ENCODE assay signal across 8 cellular contexts in the genomic region with DNA sequence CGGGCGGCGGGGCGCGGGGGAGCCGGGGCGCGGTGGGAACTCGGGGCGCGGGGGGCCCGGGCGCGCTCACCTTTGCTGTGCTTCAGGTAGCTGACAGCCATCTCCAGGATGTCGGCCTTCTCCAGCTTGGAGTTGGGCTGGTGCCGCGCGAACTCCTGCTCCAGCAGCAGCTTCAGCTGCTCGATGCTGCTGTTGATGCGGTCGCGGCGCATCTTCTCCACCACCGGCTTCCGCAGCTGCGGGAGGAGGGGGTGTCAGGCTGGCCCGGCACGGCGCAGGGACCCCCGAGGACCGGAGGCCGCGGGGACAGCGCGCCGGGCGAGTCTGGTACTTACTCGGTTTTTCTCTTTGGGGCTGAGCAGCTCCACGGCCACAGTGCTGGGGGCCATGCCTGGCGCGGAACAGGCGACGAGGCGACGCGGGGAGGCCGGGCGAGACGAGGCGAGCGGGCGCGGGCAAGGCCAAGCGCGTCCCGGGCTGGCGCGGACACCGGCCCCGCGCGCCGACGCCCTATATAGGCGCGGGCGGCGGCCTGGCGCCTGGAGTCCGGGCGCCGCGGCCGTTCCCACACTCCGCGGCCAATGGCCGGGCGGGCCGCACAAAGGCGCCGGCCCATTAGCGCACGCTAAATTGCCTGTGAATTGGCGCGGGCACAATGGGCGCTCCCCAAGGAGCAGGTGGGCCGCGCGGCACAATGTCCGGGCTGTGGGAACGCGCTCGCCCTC. TPM values are rescaled to one million over a fixed set of nuclear protein-coding genes. Genes with fewer than 3 reads are reported as not detected.
DNase-seq lines count a peak whose midpoint lies in the region; ATAC-seq and TF ChIP-seq lines count a peak whose summit lies in the region.

A gene with protein sequence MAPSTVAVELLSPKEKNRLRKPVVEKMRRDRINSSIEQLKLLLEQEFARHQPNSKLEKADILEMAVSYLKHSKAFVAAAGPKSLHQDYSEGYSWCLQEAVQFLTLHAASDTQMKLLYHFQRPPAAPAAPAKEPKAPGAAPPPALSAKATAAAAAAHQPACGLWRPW (minus strand): TSS at position 488 of the 725 bp plus-strand sequence. CDS start 99 bp downstream, at position 389.

- H3K27ac ChIP-seq in esophagus squamous epithelium = peak within 1 kb of the TSS; percentile 41 to 86 (median 56)
- no peak within 1 kb of the TSS for H3K27ac ChIP-seq in sigmoid colon

- peaks cover 75 to 94% (median 80%) of the 10 kb centered on the region in 3 donors for H3K4me1 ChIP-seq in esophagus squamous epithelium
- peaks cover 0 to 47% (median 45%) of the 10 kb centered on the region in 4 donors for H3K4me1 ChIP-seq in sigmoid colon

- H3K9me3 ChIP-seq in esophagus squamous epithelium = no peaks in the 10 kb centered on the region
- H3K9me3 ChIP-seq in sigmoid colon = no peaks in the 10 kb centered on the region

- no peak for ATAC-seq in HG02610 (IDR thresholded peaks at IDR 0.05; ENCODE audit: unreplicated experiment)
- no peak for ATAC-seq in HG03280 (IDR thresholded peaks at IDR 0.05; ENCODE audit: unreplicated experiment)
- ATAC-seq in HG03135 (IDR thresholded peaks at IDR 0.05; ENCODE audit: unreplicated experiment) = no peak

- peak within 1 kb of the TSS; percentile 54 for H3K4me3 Mint-ChIP-seq in T-helper 2 cell treated with Interferon-gamma antibody and Interleukin-4, amounts not matched to agents 5 μg/mL and 100 μg/mL, for 36 hours

- H3K4me1 Mint-ChIP-seq in T-helper 2 cell treated with Interferon-gamma antibody and Interleukin-4, amounts not matched to agents 5 μg/mL and 100 μg/mL, for 36 hours (ENCODE audit: low read depth) = peaks cover 6% of the 10 kb centered on the region

- TF ChIP-seq CTCF in esophagus squamous epithelium (IDR thresholded peaks at IDR 0.05) = no peak
- TF ChIP-seq CTCF in sigmoid colon (IDR thresholded peaks at IDR 0.05) = no peak
- TF ChIP-seq CTCF in GM13976 (IDR thresholded peaks at IDR 0.05; ENCODE audit: borderline replicate concordance, control extremely low read depth, extremely low read depth, insufficient read depth, missing control alignments) = no peak

- H3K36me3 ChIP-seq in H7 (replicated peaks; ENCODE audit: control insufficient read depth, insufficient read depth, low read length) (no peaks in the 10 kb centered on the region), esophagus squamous epithelium (no peaks in the 10 kb centered on the region), sigmoid colon (no peaks in the 10 kb centered on the region)

- no peak within 1 kb of the TSS for H3K27ac Mint-ChIP-seq in T-helper 2 cell treated with Interferon-gamma antibody and Interleukin-4, amounts not matched to agents 5 μg/mL and 100 μg/mL, for 36 hours

- no CpG with 5 or more reads among the region's 93 CpGs for WGBS in esophagus squamous epithelium, 2 donors
- 1% methylated on average over 93 of the region's 93 CpGs for WGBS in sigmoid colon, 2 donors

- H3K4me3 ChIP-seq in H7 (ENCODE audit: insufficient read depth, low read depth, low read length) = peak within 1 kb of the TSS; percentile 29
- H3K4me3 ChIP-seq in esophagus squamous epithelium = peak within 1 kb of the TSS; percentile 22 to 67 (median 42)
- peak within 1 kb of the TSS in 3 of 4 donors; percentile 26 to 29 (median 28) for H3K4me3 ChIP-seq in sigmoid colon

- intact Hi-C loops in esophagus squamous epithelium (cut with DNase I) = no loop called here
- intact Hi-C loops in sigmoid colon (cut with DNase I) = loop anchor here (5.0 to 10.0 kb wide), 2 partner anchors 115 to 328 kb away; no protein-coding TSS in a partner anchor

- DNase-seq in H7 (peak; percentile 92), esophagus squamous epithelium (lab: John Stamatoyannopoulos, UW) (no peak), sigmoid colon (no peak), GM13976 (ENCODE audit: low spot score) (no peak)
- no peak for DNase-seq in T-helper 2 cell treated with Interferon-gamma antibody and Interleukin-4, amounts not matched to agents 5 μg/mL and 100 μg/mL, for 36 hours (ENCODE audit: low spot score)

- peaks cover 59% of the 10 kb centered on the region for H3K27me3 ChIP-seq in H7 (ENCODE audit: control insufficient read depth, insufficient read depth, low read length)
- peaks cover 0 to 72% (median 0%) of the 10 kb centered on the region in 4 donors for H3K27me3 ChIP-seq in esophagus squamous epithelium
- peaks cover 39 to 73% (median 66%) of the 10 kb centered on the region in 3 donors for H3K27me3 ChIP-seq in sigmoid colon

- H3K27me3 Mint-ChIP-seq in T-helper 2 cell treated with Interferon-gamma antibody and Interleukin-4, amounts not matched to agents 5 μg/mL and 100 μg/mL, for 36 hours (ENCODE audit: low read depth) = peaks cover 30% of the 10 kb centered on the region

- no peaks in the 10 kb centered on the region for H3K9me3 Mint-ChIP-seq in T-helper 2 cell treated with Interferon-gamma antibody and Interleukin-4, amounts not matched to agents 5 μg/mL and 100 μg/mL, for 36 hours

- in situ Hi-C loops in GM13976 (cut with MboI; ENCODE audit: low sequenced_read_pairs, unreplicated experiment) = loop anchor here (25.0 kb wide), 1 partner anchor 118 kb away; a partner anchor contains a TSS

- no peak for TF ChIP-seq EP300 in sigmoid colon (IDR thresholded peaks at IDR 0.05)

- H3K36me3 Mint-ChIP-seq in T-helper 2 cell treated with Interferon-gamma antibody and Interleukin-4, amounts not matched to agents 5 μg/mL and 100 μg/mL, for 36 hours (ENCODE audit: low read depth) = peaks cover 5% of the 10 kb centered on the region

- no peak for TF ChIP-seq POLR2A in esophagus squamous epithelium (IDR thresholded peaks at IDR 0.05)
- no peak for TF ChIP-seq POLR2A in sigmoid colon (IDR thresholded peaks at IDR 0.05)

RNA-seq across cellular contexts. Expression of the gene that starts here (rescaled TPM):
- 0.07 and 0.33 TPM in 2 replicates for total RNA-seq in H7 (2014; rRNA removed; shearing (Covaris generic))
- total RNA-seq in esophagus squamous epithelium = under 1 TPM in 3 of 4 donors, not detected in 1; 0.35 to 0.76 (median 0.70) TPM
- total RNA-seq in sigmoid colon = under 1 TPM in 1 of 4 donors, not detected in 3; 0.36 TPM
- 1 to 10 TPM in 1 of 3 donors, under 1 TPM in 1, not detected in 1; 0.61 to 1.2 TPM for polyA plus RNA-seq in sigmoid colon

Comparison
In these comparisons a context has a peak if more than half of its experiments do, and no peak if none do; other contexts are left out.
1. Peak in DNase-seq and H3K4me3 ChIP-seq in H7; RNA of the gene not detected or under 1 TPM.
2. H3K27ac ChIP-seq: peak in esophagus squamous epithelium (4 of 4); none in sigmoid colon (0 of 4).
3. Peak in every context shown above with its lines, with median percentiles within 50 percentile points of each other: H3K4me3 ChIP-seq.